Comparison of ENCODE assay signal across 21 cellular contexts in the genomic region with DNA sequence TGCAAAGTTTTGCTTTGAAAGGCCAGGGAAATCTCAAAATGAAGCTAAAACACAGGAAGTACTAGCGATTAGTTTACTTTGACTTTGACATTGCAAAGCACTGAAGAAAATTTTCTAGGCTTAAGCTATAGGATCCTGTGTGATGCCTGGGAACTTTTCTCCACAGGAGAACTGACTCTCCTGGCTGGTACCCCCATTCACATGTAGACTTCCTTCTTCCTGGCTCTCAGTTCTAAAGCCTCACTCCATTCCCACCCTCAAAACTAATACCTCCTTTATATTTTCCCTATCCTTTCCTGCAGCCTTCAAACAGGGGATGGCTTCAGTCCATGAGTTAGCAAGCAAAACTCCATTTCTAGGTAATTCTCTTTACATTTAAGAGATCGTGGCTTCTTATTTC.
"Had no signal": no experiment of that assay in that cellular context is flagged by ENCODE, and none has a peak within 500 bp of the region (broad histone marks: within the 10 kb centered on the region; RNA-seq: fewer than 3 reads in every experiment).

No MANE protein-coding gene starts in this region.

- H3K36me3 ChIP-seq: esophagus muscularis mucosa, gastrocnemius medialis, heart right ventricle, right atrium auricular region, sigmoid colon, tibial nerve had no signal

- ATAC-seq: effector memory CD8-positive, alpha-beta T cell; gastrocnemius medialis; heart right ventricle; left colon; left ventricle myocardium superior; naive thymus-derived CD4-positive, alpha-beta T cell; stimulated activated naive B cell treated with anti-CD40 and anti-IgM and Interleukin-4, amounts not matched to agents 10 μg/mL and 1 μg/mL and 100 μg/mL, for 72 hours; stimulated activated naive CD8-positive, alpha-beta T cell treated with anti-CD3 and anti-CD28 coated beads, Interleukin-15, amount 100 ng/mL, for 72 hours had no signal

- H3K4me3 ChIP-seq: esophagus muscularis mucosa, gastrocnemius medialis, heart right ventricle, lung, right atrium auricular region, sigmoid colon, skin epidermis, testis, tibial nerve had no signal

- DNase-seq: effector memory CD8-positive, alpha-beta T cell; gastrocnemius medialis; heart right ventricle; hypothalamus; left colon; left ventricle myocardium superior; mesenchymal stem cell; naive thymus-derived CD4-positive, alpha-beta T cell; nephron progenitor cell; posterior cingulate gyrus; sigmoid colon; stimulated activated CD4-positive, alpha-beta T cell treated with anti-CD3 and anti-CD28 coated beads, Interleukin-2, amount 100 ng/mL, for 24 hours; stimulated activated CD4-positive, alpha-beta T cell treated with anti-CD3 and anti-CD28 coated beads, Interleukin-4, amount 100 ng/mL, for 4 hours; stimulated activated naive B cell treated with anti-CD40 and anti-IgM and Interleukin-4, amounts not matched to agents 10 μg/mL and 1 μg/mL and 100 μg/mL, for 72 hours; stimulated activated naive CD8-positive, alpha-beta T cell treated with anti-CD3 and anti-CD28 coated beads, Interleukin-15, amount 100 ng/mL, for 72 hours; testis had no signal

- H3K27me3 ChIP-seq: esophagus muscularis mucosa, gastrocnemius medialis, heart right ventricle, right atrium auricular region, sigmoid colon, testis, tibial nerve had no signal
